Comparison of ENCODE assay signal across 16 cellular contexts in genomic region chr22:17954200-17954859, GRCh38.
DNase-seq lines count a peak whose midpoint lies in the region; ATAC-seq and TF ChIP-seq lines count a peak whose summit lies in the region.
"Had no signal": no experiment of that assay in that cellular context is flagged by ENCODE, and none has a peak within 500 bp of the region (broad histone marks: within the 10 kb centered on the region; RNA-seq: fewer than 3 reads in every experiment).

No MANE protein-coding gene starts in this region.

- peaks cover 24% of the 10 kb centered on the region for H3K9me3 Mint-ChIP-seq in glutamatergic neuron (ENCODE audit: unreplicated experiment)
- H3K9me3 Mint-ChIP-seq in stimulated activated naive B cell treated with anti-CD40 and anti-IgM and Interleukin-4, amounts not matched to agents 10 μg/mL and 1 μg/mL and 100 μg/mL, for 72 hours, result no peaks in the 10 kb centered on the region
- H3K9me3 Mint-ChIP-seq: activated naive CD4-positive, alpha-beta T cell treated with anti-CD3 and anti-CD28 coated beads, Interleukin-2, amount 50 U/mL, for 72 hours; activated T-cell treated with anti-CD3 and anti-CD28 coated beads, Interleukin-2, amount 50 U/mL, for 72 hours; H9; stimulated activated effector memory CD8-positive, alpha-beta T cell treated with anti-CD3 and anti-CD28 coated beads, Interleukin-12 subunit alpha, Interleukin-12 subunit beta, amount 100 ng/mL, for 72 hours had no signal

- peaks cover 51% of the 10 kb centered on the region for H3K4me1 Mint-ChIP-seq in glutamatergic neuron (ENCODE audit: low read depth, unreplicated experiment)
- peaks cover 55 to 88% of the 10 kb centered on the region in 2 donors for H3K4me1 Mint-ChIP-seq in stimulated activated naive B cell treated with anti-CD40 and anti-IgM and Interleukin-4, amounts not matched to agents 10 μg/mL and 1 μg/mL and 100 μg/mL, for 72 hours

- DNase-seq in HuH-7 (ENCODE audit: low spot score), result peak; percentile 67
- no peak for DNase-seq in glutamatergic neuron
- peak; percentile 49 for DNase-seq in mesenteric fat pad (ENCODE audit: low spot score)
- no peak for DNase-seq in stimulated activated naive B cell treated with anti-CD40 and anti-IgM and Interleukin-4, amounts not matched to agents 10 μg/mL and 1 μg/mL and 100 μg/mL, for 72 hours
- DNase-seq in A172 (ENCODE audit: low spot score), result no peak
- no peak for DNase-seq in NCI-H2227 treated with DMSO at 0.1 percent for 48 hours (lab: John Stamatoyannopoulos, UW)
- DNase-seq: activated CD4-positive, alpha-beta T cell treated with anti-CD3 and anti-CD28 coated beads for 4 hours; activated T-cell treated with anti-CD3 and anti-CD28 coated beads, Interleukin-2, amount 50 U/mL, for 72 hours; CD8-positive, alpha-beta memory T cell; DMS79; effector CD8-positive, alpha-beta T cell; H9; NCI-H1105 treated with DMSO at 0.1 percent for 48 hours had no signal

- ATAC-seq in stimulated activated naive B cell treated with anti-CD40 and anti-IgM and Interleukin-4, amounts not matched to agents 10 μg/mL and 1 μg/mL and 100 μg/mL, for 72 hours (replicated peaks), result no peak
- ATAC-seq in GM19452 (IDR thresholded peaks at IDR 0.05; ENCODE audit: unreplicated experiment), result no peak
- ATAC-seq: activated naive CD4-positive, alpha-beta T cell treated with anti-CD3 and anti-CD28 coated beads, Interleukin-2, amount 50 U/mL, for 72 hours; activated T-cell treated with anti-CD3 and anti-CD28 coated beads, Interleukin-2, amount 50 U/mL, for 72 hours; stimulated activated effector memory CD8-positive, alpha-beta T cell treated with anti-CD3 and anti-CD28 coated beads, Interleukin-12 subunit alpha, Interleukin-12 subunit beta, amount 100 ng/mL, for 72 hours had no signal

- no peaks in the 10 kb centered on the region for H3K36me3 Mint-ChIP-seq in glutamatergic neuron (ENCODE audit: unreplicated experiment)
- peaks cover 32 to 54% of the 10 kb centered on the region in 2 donors for H3K36me3 Mint-ChIP-seq in stimulated activated naive B cell treated with anti-CD40 and anti-IgM and Interleukin-4, amounts not matched to agents 10 μg/mL and 1 μg/mL and 100 μg/mL, for 72 hours
- H3K36me3 Mint-ChIP-seq: activated naive CD4-positive, alpha-beta T cell treated with anti-CD3 and anti-CD28 coated beads, Interleukin-2, amount 50 U/mL, for 72 hours; stimulated activated effector memory CD8-positive, alpha-beta T cell treated with anti-CD3 and anti-CD28 coated beads, Interleukin-12 subunit alpha, Interleukin-12 subunit beta, amount 100 ng/mL, for 72 hours had no signal

- TF ChIP-seq CTCF in glutamatergic neuron (IDR thresholded peaks at IDR 0.05; ENCODE audit: partially characterized antibody, unreplicated experiment), result no peak

- peaks cover 10% of the 10 kb centered on the region for H3K27me3 Mint-ChIP-seq in glutamatergic neuron (ENCODE audit: unreplicated experiment)
- no peaks in the 10 kb centered on the region for H3K27me3 Mint-ChIP-seq in stimulated activated naive B cell treated with anti-CD40 and anti-IgM and Interleukin-4, amounts not matched to agents 10 μg/mL and 1 μg/mL and 100 μg/mL, for 72 hours
- H3K27me3 Mint-ChIP-seq: CD8-positive, alpha-beta memory T cell had no signal

- peak overlapping the region; percentile 31 for H3K4me3 Mint-ChIP-seq in glutamatergic neuron (ENCODE audit: unreplicated experiment)
- no peak overlapping the region for H3K4me3 Mint-ChIP-seq in stimulated activated naive B cell treated with anti-CD40 and anti-IgM and Interleukin-4, amounts not matched to agents 10 μg/mL and 1 μg/mL and 100 μg/mL, for 72 hours
- H3K4me3 Mint-ChIP-seq: activated T-cell treated with anti-CD3 and anti-CD28 coated beads, Interleukin-2, amount 50 U/mL, for 72 hours; CD8-positive, alpha-beta memory T cell; H9; stimulated activated effector memory CD8-positive, alpha-beta T cell treated with anti-CD3 and anti-CD28 coated beads, Interleukin-12 subunit alpha, Interleukin-12 subunit beta, amount 100 ng/mL, for 72 hours had no signal

- H3K27ac Mint-ChIP-seq in glutamatergic neuron (ENCODE audit: unreplicated experiment), result peak overlapping the region; percentile 7
- peak overlapping the region; percentile 28 for H3K27ac Mint-ChIP-seq in stimulated activated naive B cell treated with anti-CD40 and anti-IgM and Interleukin-4, amounts not matched to agents 10 μg/mL and 1 μg/mL and 100 μg/mL, for 72 hours
- H3K27ac Mint-ChIP-seq: activated T-cell treated with anti-CD3 and anti-CD28 coated beads, Interleukin-2, amount 50 U/mL, for 72 hours; CD8-positive, alpha-beta memory T cell; stimulated activated effector memory CD8-positive, alpha-beta T cell treated with anti-CD3 and anti-CD28 coated beads, Interleukin-12 subunit alpha, Interleukin-12 subunit beta, amount 100 ng/mL, for 72 hours had no signal

Comparison
In these comparisons a context has a peak if more than half of its experiments do, and no peak if none do; other contexts are left out.
1. DNase-seq: peak in HuH-7 (single experiment) and mesenteric fat pad (single experiment); none in glutamatergic neuron (single experiment), stimulated activated naive B cell treated with anti-CD40 and anti-IgM and Interleukin-4, amounts not matched to agents 10 μg/mL and 1 μg/mL and 100 μg/mL, for 72 hours (single experiment), A172 (single experiment) and NCI-H2227 treated with DMSO at 0.1 percent for 48 hours (single experiment).